ENCODE assay signal across 28 cellular contexts in the genomic region with DNA sequence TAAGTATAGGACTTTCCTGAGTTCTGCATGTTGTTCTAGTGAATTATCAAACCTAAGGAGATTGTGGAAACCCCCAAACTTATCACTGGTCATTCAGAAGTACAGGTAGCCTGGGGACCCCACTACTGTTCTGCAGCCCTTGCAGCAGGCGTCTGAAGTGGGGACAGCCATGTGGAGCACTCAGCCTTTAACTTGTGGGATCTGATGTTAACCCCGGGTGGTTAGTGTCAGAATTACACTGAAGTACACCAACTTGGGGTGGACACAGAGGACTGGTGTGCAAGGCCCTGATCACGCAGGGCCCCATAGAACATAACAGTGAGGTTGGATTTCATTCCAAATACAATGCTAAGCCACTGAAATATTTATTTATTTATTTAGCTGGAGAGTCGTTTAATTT.
"Had no signal": no experiment of that assay in that cellular context is flagged by ENCODE, and none has a peak within 500 bp of the region (broad histone marks: within the 10 kb centered on the region; RNA-seq: fewer than 3 reads in every experiment).

No MANE protein-coding gene starts in this region.

- H3K27me3 ChIP-seq: left lung, neural progenitor cell, neutrophil, right atrium auricular region, stomach, testis, thyroid gland, transverse colon, upper lobe of left lung, vagina had no signal

- H3K4me3 ChIP-seq: left lung, lower lobe of right lung, neural progenitor cell, right atrium auricular region, skin epidermis, stomach, testis, thyroid gland, transverse colon, upper lobe of left lung, vagina had no signal

- DNase-seq: hypothalamus; immature natural killer cell; kidney; left colon; left lung; lower lobe of right lung; mammary epithelial cell; mesenchymal stem cell; naive thymus-derived CD8-positive, alpha-beta T cell; occipital lobe; stimulated activated CD4-positive, alpha-beta T cell treated with anti-CD3 and anti-CD28 coated beads, Interleukin-12 subunit alpha, Interleukin-12 subunit beta, amount 100 ng/mL, for 4 hours; stimulated activated CD4-positive, alpha-beta T cell treated with anti-CD3 and anti-CD28 coated beads, Interleukin-15, amount 100 ng/mL, for 24 hours; stimulated activated CD4-positive, alpha-beta T cell treated with anti-CD3 and anti-CD28 coated beads, Interleukin-2, amount 100 ng/mL, for 24 hours; stimulated activated CD4-positive, alpha-beta T cell treated with anti-CD3 and anti-CD28 coated beads, Interleukin-4, amount 100 ng/mL, for 1 hour; stimulated activated naive B cell treated with anti-CD40 and anti-IgM and Interleukin-4, amounts not matched to agents 10 μg/mL and 1 μg/mL and 100 μg/mL, for 72 hours; stimulated activated naive CD8-positive, alpha-beta T cell treated with anti-CD3 and anti-CD28 coated beads, Interleukin-15, Interleukin-2, amounts not matched to agents 100 U/mL and 50 U/mL, for 24 hours; stomach; testis; thyroid gland; transverse colon; upper lobe of left lung had no signal

- H3K36me3 ChIP-seq: left lung, lower lobe of right lung, neural progenitor cell, neutrophil, right atrium auricular region, thyroid gland, transverse colon, upper lobe of left lung, vagina had no signal

- H3K27ac Mint-ChIP-seq: immature natural killer cell; nephron; stimulated activated naive B cell treated with anti-CD40 and anti-IgM and Interleukin-4, amounts not matched to agents 10 μg/mL and 1 μg/mL and 100 μg/mL, for 72 hours had no signal

- H3K9me3 Mint-ChIP-seq: immature natural killer cell; naive thymus-derived CD8-positive, alpha-beta T cell; nephron; neural progenitor cell; stimulated activated naive B cell treated with anti-CD40 and anti-IgM and Interleukin-4, amounts not matched to agents 10 μg/mL and 1 μg/mL and 100 μg/mL, for 72 hours had no signal

- H3K79me2 ChIP-seq: parathyroid adenoma had no signal

- H3K4me1 Mint-ChIP-seq: naive thymus-derived CD8-positive, alpha-beta T cell; nephron; stimulated activated naive B cell treated with anti-CD40 and anti-IgM and Interleukin-4, amounts not matched to agents 10 μg/mL and 1 μg/mL and 100 μg/mL, for 72 hours had no signal

- H3K4me3 Mint-ChIP-seq: immature natural killer cell; naive thymus-derived CD8-positive, alpha-beta T cell; nephron; neural progenitor cell; stimulated activated naive B cell treated with anti-CD40 and anti-IgM and Interleukin-4, amounts not matched to agents 10 μg/mL and 1 μg/mL and 100 μg/mL, for 72 hours had no signal

- H3K9ac ChIP-seq: neural progenitor cell, parathyroid adenoma had no signal

- H3K27ac ChIP-seq: left lung, lower lobe of right lung, neural progenitor cell, neutrophil, parathyroid adenoma, right atrium auricular region, skin epidermis, stomach, thyroid gland, transverse colon, upper lobe of left lung, vagina had no signal

- H3K4me1 ChIP-seq: left lung, lower lobe of right lung, neural progenitor cell, parathyroid adenoma, transverse colon, upper lobe of left lung, vagina had no signal

- H3K4me2 ChIP-seq: neural progenitor cell had no signal

- ATAC-seq: left colon; left lung; lower lobe of right lung; naive thymus-derived CD8-positive, alpha-beta T cell; stimulated activated naive B cell treated with anti-CD40 and anti-IgM and Interleukin-4, amounts not matched to agents 10 μg/mL and 1 μg/mL and 100 μg/mL, for 72 hours; stimulated activated naive CD8-positive, alpha-beta T cell treated with anti-CD3 and anti-CD28 coated beads, Interleukin-15, Interleukin-2, amounts not matched to agents 100 U/mL and 50 U/mL, for 24 hours had no signal

- H2AFZ ChIP-seq: neural progenitor cell, parathyroid adenoma had no signal

- H3K36me3 Mint-ChIP-seq: naive thymus-derived CD8-positive, alpha-beta T cell; stimulated activated naive B cell treated with anti-CD40 and anti-IgM and Interleukin-4, amounts not matched to agents 10 μg/mL and 1 μg/mL and 100 μg/mL, for 72 hours had no signal

- H3K9me3 ChIP-seq: left lung, lower lobe of right lung, neutrophil, right atrium auricular region, stomach, testis, thyroid gland, transverse colon, upper lobe of left lung, vagina had no signal

- H3K27me3 Mint-ChIP-seq: stimulated activated naive B cell treated with anti-CD40 and anti-IgM and Interleukin-4, amounts not matched to agents 10 μg/mL and 1 μg/mL and 100 μg/mL, for 72 hours had no signal
